Comparison of ENCODE assay signal across 8 cellular contexts in genomic region chr3:86990171-86990733, GRCh38. TPM values are rescaled to one million over a fixed set of nuclear protein-coding genes. Genes with fewer than 3 reads are reported as not detected.
A peak's percentile ranks its signal among the peaks of the same experiment; 100 is the strongest.
DNase-seq lines count a peak whose midpoint lies in the region; ATAC-seq and TF ChIP-seq lines count a peak whose summit lies in the region.
"Had no signal": no experiment of that assay in that cellular context is flagged by ENCODE, and none has a peak within 500 bp of the region (broad histone marks: within the 10 kb centered on the region; RNA-seq: fewer than 3 reads in every experiment).

No MANE protein-coding gene starts in this region.

- POLR2A ChIA-PET in HEK293T (lab: Yijun Ruan, JAX), result interaction anchor here (1.3 kb wide), 1 partner anchor 237 kb away, joined by 3 read pairs; the partner anchor contains the start of gene CHMP2B

- no peak overlapping the region for H3K27ac Mint-ChIP-seq in stimulated activated naive B cell treated with anti-CD40 and anti-IgM and Interleukin-4, amounts not matched to agents 10 μg/mL and 1 μg/mL and 100 μg/mL, for 72 hours

- H3K27me3 Mint-ChIP-seq in stimulated activated naive B cell treated with anti-CD40 and anti-IgM and Interleukin-4, amounts not matched to agents 10 μg/mL and 1 μg/mL and 100 μg/mL, for 72 hours, result peaks cover 13 to 31% of the 10 kb centered on the region in 2 donors

- H3K4me3 ChIP-seq in iPS-15b (ENCODE audit: low read depth, low read length), result peak overlapping the region; percentile 85

- peak; percentile 26 for DNase-seq in HEK293T (ENCODE audit: extremely low spot score)
- DNase-seq in SW480 (ENCODE audit: low spot score), result peak; percentile 63
- DNase-seq in stimulated activated naive B cell treated with anti-CD40 and anti-IgM and Interleukin-4, amounts not matched to agents 10 μg/mL and 1 μg/mL and 100 μg/mL, for 72 hours, result no peak
- DNase-seq in AML-193 (lab: John Stamatoyannopoulos, UW), result no peak
- no peak for DNase-seq in A172 (ENCODE audit: low spot score)

- CTCF ChIA-PET in HEK293T (lab: Yijun Ruan, JAX), result no interaction called here

- peaks cover 0 to 2% of the 10 kb centered on the region in 2 donors for H3K4me1 Mint-ChIP-seq in stimulated activated naive B cell treated with anti-CD40 and anti-IgM and Interleukin-4, amounts not matched to agents 10 μg/mL and 1 μg/mL and 100 μg/mL, for 72 hours

- H3K27me3 ChIP-seq in iPS-15b (ENCODE audit: control insufficient read depth, insufficient read depth, low read length), result peaks cover 22% of the 10 kb centered on the region

- peak; percentile 37 to 40 for ATAC-seq in stimulated activated naive B cell treated with anti-CD40 and anti-IgM and Interleukin-4, amounts not matched to agents 10 μg/mL and 1 μg/mL and 100 μg/mL, for 72 hours (replicated peaks)
- no peak for ATAC-seq in HG03460 (IDR thresholded peaks at IDR 0.05; ENCODE audit: unreplicated experiment)

- no peaks in the 10 kb centered on the region for H3K9me3 Mint-ChIP-seq in stimulated activated naive B cell treated with anti-CD40 and anti-IgM and Interleukin-4, amounts not matched to agents 10 μg/mL and 1 μg/mL and 100 μg/mL, for 72 hours

- H3K9me3 ChIP-seq in iPS-15b (ENCODE audit: control insufficient read depth, insufficient read depth, low read length), result no peaks in the 10 kb centered on the region

- no peaks in the 10 kb centered on the region for H3K36me3 Mint-ChIP-seq in stimulated activated naive B cell treated with anti-CD40 and anti-IgM and Interleukin-4, amounts not matched to agents 10 μg/mL and 1 μg/mL and 100 μg/mL, for 72 hours

- H3K4me1 ChIP-seq in iPS-15b (ENCODE audit: control insufficient read depth, insufficient read depth, low read length), result peaks cover 2% of the 10 kb centered on the region

- H3K9ac ChIP-seq in iPS-15b (ENCODE audit: low read depth, low read length), result no peak overlapping the region

- H3K4me3 Mint-ChIP-seq in stimulated activated naive B cell treated with anti-CD40 and anti-IgM and Interleukin-4, amounts not matched to agents 10 μg/mL and 1 μg/mL and 100 μg/mL, for 72 hours, result no peak overlapping the region

- H3K36me3 ChIP-seq in iPS-15b (ENCODE audit: control insufficient read depth, insufficient read depth, low read length), result no peaks in the 10 kb centered on the region

TF ChIP-seq in HEK293T, 16 proteins besides CTCF, POLR2A, EP300 and RAD21:
- TF ChIP-seq SP1 (IDR thresholded peaks at IDR 0.05) (no peak), HDGF (IDR thresholded peaks at IDR 0.05; ENCODE audit: borderline replicate concordance) (no peak), ZNF384 (IDR thresholded peaks at IDR 0.05) (no peak), SUZ12 (IDR thresholded peaks at IDR 0.05) (no peak), PKNOX1 (IDR thresholded peaks at IDR 0.05) (no peak), ELF4 (IDR thresholded peaks at IDR 0.05) (no peak), CTBP1 (IDR thresholded peaks at IDR 0.05; ENCODE audit: borderline replicate concordance) (peak; percentile 9; the same call in 1 of the 2 replicates), FOXK2 (IDR thresholded peaks at IDR 0.05) (no peak), L3MBTL2 (conservative IDR thresholded peaks at IDR 0.05) (peak; percentile 74), BHLHE40 (IDR thresholded peaks at IDR 0.05; ENCODE audit: borderline replicate concordance) (no peak)
TF ChIP-seq in HEK293T: peak in this region for 2.

RNA-seq across cellular contexts. Expression of gene VGLL3, which starts 0.7 kb away (rescaled TPM):
- not detected in 2 replicates for total RNA-seq in A172 (2014; rRNA removed; shearing (Covaris generic))
- total RNA-seq: T-helper 1 cell treated with Interleukin-12 subunit alpha and Interleukin-12 subunit beta and Interleukin-4 antibody, amounts not matched to agents 30 ng/mL and 1 ng/mL, for 36 hours had no signal

Comparison
In these comparisons a context has a peak if more than half of its experiments do, and no peak if none do; other contexts are left out.
1. DNase-seq: peak in HEK293T (single experiment) and SW480 (single experiment); none in stimulated activated naive B cell treated with anti-CD40 and anti-IgM and Interleukin-4, amounts not matched to agents 10 μg/mL and 1 μg/mL and 100 μg/mL, for 72 hours (single experiment), AML-193 (0 of 2) and A172 (single experiment).